8 cellular contexts compared by ENCODE assay signal in genomic region chr14:96653597-96653996, GRCh38.
"Had no signal": no experiment of that assay in that cellular context is flagged by ENCODE, and none has a peak within 500 bp of the region (broad histone marks: within the 10 kb centered on the region; RNA-seq: fewer than 3 reads in every experiment).

No MANE protein-coding gene starts in this region.

- FAIRE-seq: G401.6, GM12878, GM12891, GM12892, GM18507, GM19239 had no signal

- ATAC-seq: GM12878 had no signal

- DNase-seq: GDM1, GF-D8 had no signal

- H3K4me3 ChIP-seq: GM12878 had no signal
